Comparison of ENCODE assay signal across 9 cellular contexts in the genomic region with DNA sequence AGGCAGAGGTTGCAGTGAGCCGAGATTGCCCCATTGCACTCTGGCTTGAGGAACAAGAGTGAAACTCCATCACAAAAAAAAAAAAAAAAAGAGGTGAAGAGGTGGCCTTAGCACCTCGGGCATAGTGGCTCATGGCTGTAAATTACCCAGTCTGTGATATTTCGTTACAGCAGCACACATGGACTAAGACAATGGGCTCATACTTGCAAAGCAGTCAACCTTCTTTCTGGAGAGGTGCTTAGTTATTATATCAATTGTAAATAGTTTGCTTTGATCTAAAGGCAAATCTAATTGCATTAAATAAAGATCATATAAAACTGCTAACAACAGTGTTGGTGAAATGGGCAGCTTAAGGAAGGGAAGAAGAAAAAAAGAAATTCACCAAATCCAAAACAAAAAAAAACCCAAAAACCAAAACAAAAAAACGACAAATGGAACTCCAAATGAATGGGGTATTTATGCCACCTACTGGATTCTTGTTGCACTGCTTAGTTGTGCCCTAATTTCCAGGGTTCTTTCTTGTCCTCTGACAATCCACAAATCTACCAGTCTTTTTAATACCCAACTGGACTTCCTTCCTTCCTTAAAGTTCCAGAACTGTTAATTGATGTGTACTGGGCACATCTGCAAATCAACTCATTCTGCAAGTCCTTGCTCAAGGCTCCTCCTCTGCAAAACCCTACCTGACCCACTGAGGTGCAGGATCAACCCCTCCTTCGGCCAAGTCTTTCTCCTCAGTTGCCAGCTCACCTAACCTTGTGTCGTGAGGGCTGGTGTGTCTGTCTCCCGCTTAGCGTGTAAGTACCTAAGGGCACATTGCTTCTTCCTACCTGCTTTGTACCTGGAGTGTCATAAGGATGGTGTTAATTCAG. TPM values are rescaled to one million over a fixed set of nuclear protein-coding genes. Genes with fewer than 3 reads are reported as not detected.
A peak's percentile ranks its signal among the peaks of the same experiment; 100 is the strongest.
DNase-seq lines count a peak whose midpoint lies in the region; ATAC-seq and TF ChIP-seq lines count a peak whose summit lies in the region.
"Had no signal": no experiment of that assay in that cellular context is flagged by ENCODE, and none has a peak within 500 bp of the region (broad histone marks: within the 10 kb centered on the region; RNA-seq: fewer than 3 reads in every experiment).

No MANE protein-coding gene starts in this region.

- no peak overlapping the region for H3K4me3 ChIP-seq in ovary

- no peaks in the 10 kb centered on the region for H3K27me3 ChIP-seq in ovary

- intact Hi-C loops in ovary (cut with DNase I) = loop anchor here in 1 of 4 donors (10.0 kb wide), 1 partner anchor 422 kb away; no protein-coding TSS in a partner anchor

- H3K27ac ChIP-seq in ovary = no peak overlapping the region

- no peaks in the 10 kb centered on the region for H3K4me1 ChIP-seq in ovary (ENCODE audit: insufficient read depth)

- no peaks in the 10 kb centered on the region for H3K9me3 ChIP-seq in ovary

- TF ChIP-seq EP300 in ovary (IDR thresholded peaks at IDR 0.05) = no peak

- peak; percentile 14 to 38 (median 20) for TF ChIP-seq CTCF in ovary (IDR thresholded peaks at IDR 0.05)

- peak; percentile 54 for ATAC-seq in HG03432 (IDR thresholded peaks at IDR 0.05; ENCODE audit: unreplicated experiment)
- ATAC-seq in GM19035 (IDR thresholded peaks at IDR 0.05; ENCODE audit: unreplicated experiment) = no peak
- no peak for ATAC-seq in GM18873 (IDR thresholded peaks at IDR 0.05; ENCODE audit: low FRiP score, unreplicated experiment)
- no peak for ATAC-seq in GM21723 (IDR thresholded peaks at IDR 0.05; ENCODE audit: unreplicated experiment)

- WGBS in ovary, 3 donors = 60 to 65% (median 61%) methylated on average over 8 of the region's 8 CpGs

- in situ Hi-C loops in SK-MEL-5 (cut with HindIII; ENCODE audit: low pct_unique_long_range_greater_than_20kb, low sequenced_read_pairs) = no loop called here

- no peak for TF ChIP-seq POLR2A in ovary (IDR thresholded peaks at IDR 0.05)

- DNase-seq in DMS53 treated with DMSO at 0.1 percent for 48 hours (lab: John Stamatoyannopoulos, UW; ENCODE audit: unreplicated experiment) (peak; percentile 0), SK-MEL-5 (ENCODE audit: low read depth, low spot score) (peak; percentile 50), fibroblast of peridontal ligament (ENCODE audit: extremely low read depth) (peak; percentile 60), ovary (no peak)

- no peaks in the 10 kb centered on the region for H3K36me3 ChIP-seq in ovary

RNA-seq across cellular contexts. Expression of gene DMRT1, which starts 35.0 kb away (rescaled TPM):
- not detected in 2 replicates for total RNA-seq in SK-MEL-5 (2014; rRNA removed; shearing (Covaris generic))
- not detected in 2 replicates for polyA plus RNA-seq in SK-MEL-5 (2015; cell fraction: cytosol; rRNA removed)
- not detected in 2 replicates for polyA plus RNA-seq in SK-MEL-5 (2015; cell fraction: nucleus; rRNA removed)
- total RNA-seq in ovary = not detected
- not detected for polyA plus RNA-seq in ovary
- total RNA-seq: T-helper 2 cell treated with Interferon-gamma antibody and Interleukin-4, amounts not matched to agents 100 ng/mL and 5 ng/mL, for 36 hours had no signal

Comparison
In these comparisons a context has a peak if more than half of its experiments do, and no peak if none do; other contexts are left out.
1. DNase-seq: peak in DMS53 treated with DMSO at 0.1 percent for 48 hours (single experiment), SK-MEL-5 (single experiment) and fibroblast of peridontal ligament (single experiment); none in ovary (0 of 5).